Comparison of ENCODE assay signal across 25 cellular contexts in genomic region chr5:41522193-41522786, GRCh38. TPM values are rescaled to one million over a fixed set of nuclear protein-coding genes. Genes with fewer than 3 reads are reported as not detected.
A peak's percentile ranks its signal among the peaks of the same experiment; 100 is the strongest.
DNase-seq lines count a peak whose midpoint lies in the region; ATAC-seq, FAIRE-seq and TF ChIP-seq lines count a peak whose summit lies in the region.
"Had no signal": no experiment of that assay in that cellular context is flagged by ENCODE, and none has a peak within 500 bp of the region (broad histone marks: within the 10 kb centered on the region; RNA-seq: fewer than 3 reads in every experiment).

No MANE protein-coding gene starts in this region.

- H3K4me1 ChIP-seq in HepG2 (ENCODE audit: insufficient read depth, low read length) (no peaks in the 10 kb centered on the region), right lobe of liver (no peaks in the 10 kb centered on the region)
- H3K4me1 ChIP-seq: BLaER1 treated with 17β-estradiol and CSF1 and Interleukin-3, amounts not matched to agents 10 nM and 100 nM; HAP-1 had no signal

- H3K9me3 ChIP-seq in HepG2 (ENCODE audit: low read length) (no peaks in the 10 kb centered on the region), right lobe of liver (no peaks in the 10 kb centered on the region)
- H3K9me3 ChIP-seq: BE2C; BLaER1 treated with 17β-estradiol and CSF1 and Interleukin-3, amounts not matched to agents 10 nM and 100 nM; HAP-1 had no signal

- H4K20me1 ChIP-seq in HepG2 (ENCODE audit: insufficient read depth, low read length), result no peaks in the 10 kb centered on the region
- H4K20me1 ChIP-seq: BLaER1 treated with 17β-estradiol and CSF1 and Interleukin-3, amounts not matched to agents 10 nM and 100 nM had no signal

- no peak for DNase-seq in HepG2 (ENCODE audit: low spot score)
- no peak for DNase-seq in right lobe of liver
- DNase-seq in SK-MEL-5 (ENCODE audit: low read depth, low spot score), result peak; percentile 61
- peak; percentile 12 for DNase-seq in choroid plexus epithelial cell (ENCODE audit: low read depth)
- no peak for DNase-seq in GM19239 (ENCODE audit: insufficient read length, low spot score)
- DNase-seq: ACHN; AML-193; CD4-positive, alpha-beta T cell; CD8-positive, alpha-beta memory T cell; DMS 273 treated with DMSO at 0.1 percent for 48 hours; DMS79; EL; GDM1; GM23248 had no signal

- no peak overlapping the region for H3K27ac ChIP-seq in HepG2 (ENCODE audit: extremely low read length, insufficient read depth, low read length)
- H3K27ac ChIP-seq in right lobe of liver, result no peak overlapping the region
- H3K27ac ChIP-seq: 22Rv1; BLaER1 treated with 17β-estradiol and CSF1 and Interleukin-3, amounts not matched to agents 10 nM and 100 nM; GM23248 had no signal

- H2AFZ ChIP-seq in HepG2 (ENCODE audit: low read length), result no peak overlapping the region
- H2AFZ ChIP-seq: GM23248 had no signal

- H3K4me2 ChIP-seq in HepG2 (ENCODE audit: low read depth, low read length), result no peak overlapping the region
- H3K4me2 ChIP-seq: BLaER1 treated with 17β-estradiol and CSF1 and Interleukin-3, amounts not matched to agents 10 nM and 100 nM had no signal

- no peak for FAIRE-seq in HepG2 (lab: Jason Lieb, UNC)
- FAIRE-seq in GM19239 (lab: Jason Lieb, UNC), result no peak
- FAIRE-seq: A204.1, D721Med, GM12878 had no signal

- no peaks in the 10 kb centered on the region for H3K79me2 ChIP-seq in HepG2 (ENCODE audit: insufficient read depth, low read length)

- CTCF ChIA-PET in HepG2 (lab: Yijun Ruan, JAX; ENCODE audit: low intra/inter-chr PET ratio, low total read pairs), result no interaction called here

- WGBS in HepG2 (ENCODE audit: low lambda C conversion rate), result 0% methylated on average over 2 of the region's 2 CpGs
- WGBS in right lobe of liver (ENCODE audit: insufficient coverage, low coverage, low lambda C conversion rate, missing lambda C conversion rate), result 53% methylated on average over 2 of the region's 2 CpGs

- no TSS peak for BruUV-seq in HepG2 (replicated peaks; lab: Mats Ljungman, UMichigan)

- TF ChIP-seq RAD21 in HepG2 (CRISPR knock-in tag; IDR thresholded peaks at IDR 0.05), result no peak

- no peak for TF ChIP-seq CTCF in HepG2 (CRISPR knock-in tag; IDR thresholded peaks at IDR 0.05)
- TF ChIP-seq CTCF in right lobe of liver (IDR thresholded peaks at IDR 0.05), result no peak
- no peak for TF ChIP-seq CTCF in choroid plexus epithelial cell (conservative IDR thresholded peaks at IDR 0.05; ENCODE audit: low read depth, low read length)

- TF ChIP-seq EP300 in HepG2 (IDR thresholded peaks at IDR 0.05; ENCODE audit: low read depth in 2 of 2, low read length in 2 of 2) (no peak), HepG2 (CRISPR knock-in tag; IDR thresholded peaks at IDR 0.05; ENCODE audit: borderline replicate concordance) (no peak)

- TF ChIP-seq POLR2A in HepG2 (IDR thresholded peaks at IDR 0.05; ENCODE audit: insufficient read depth in 1 of 2, low read depth in 2 of 2, low read length in 2 of 2) (no peak), right lobe of liver (IDR thresholded peaks at IDR 0.05) (no peak)

- no peak overlapping the region for H3K4me3 ChIP-seq in HepG2 (replicated peaks in 1 of 3; ENCODE audit: insufficient read depth in 1 of 3, low read depth in 2 of 3, low read length in 3 of 3)
- no peak overlapping the region for H3K4me3 ChIP-seq in right lobe of liver
- no peak overlapping the region for H3K4me3 ChIP-seq in choroid plexus epithelial cell (ENCODE audit: low read depth, low read length)
- H3K4me3 ChIP-seq: BLaER1 treated with 17β-estradiol and CSF1 and Interleukin-3, amounts not matched to agents 10 nM and 100 nM; GM12878; GM23248; HAP-1 had no signal

- ATAC-seq in HepG2 (no peak), right lobe of liver (no peak), GM18858 (IDR thresholded peaks at IDR 0.05; ENCODE audit: unreplicated experiment) (no peak), GM21390 (IDR thresholded peaks at IDR 0.05; ENCODE audit: unreplicated experiment) (no peak), HG02884 (IDR thresholded peaks at IDR 0.05; ENCODE audit: unreplicated experiment) (no peak)
- ATAC-seq: GM12878 had no signal

- POLR2A ChIA-PET in HepG2 (lab: Yijun Ruan, JAX), result no interaction called here

- H3K36me3 ChIP-seq in HepG2 (replicated peaks in 1 of 2; ENCODE audit: control insufficient read depth in 1 of 2, insufficient read depth in 2 of 2, low read length in 2 of 2) (no peaks in the 10 kb centered on the region), right lobe of liver (no peaks in the 10 kb centered on the region)
- H3K36me3 ChIP-seq: BE2C; BLaER1 treated with 17β-estradiol and CSF1 and Interleukin-3, amounts not matched to agents 10 nM and 100 nM; HAP-1 had no signal

- no peaks in the 10 kb centered on the region for H3K27me3 ChIP-seq in HepG2 (ENCODE audit: control insufficient read depth in 1 of 2, insufficient read depth in 2 of 2, low read length in 2 of 2)
- no peaks in the 10 kb centered on the region for H3K27me3 ChIP-seq in right lobe of liver
- H3K27me3 ChIP-seq: BE2C; BLaER1 treated with 17β-estradiol and CSF1 and Interleukin-3, amounts not matched to agents 10 nM and 100 nM had no signal

- intact Hi-C loops in HepG2 (cut with micrococcal nuclease; ENCODE audit: unreplicated experiment), result loop anchor here (5.0 kb wide), 2 partner anchors 120 to 620 kb away; no protein-coding TSS in a partner anchor
- intact Hi-C loops in right lobe of liver (cut with DNase I), result no loop called here

- H3K9ac ChIP-seq in HepG2 (ENCODE audit: insufficient read depth, low read depth, low read length), result no peak overlapping the region
- H3K9ac ChIP-seq: BLaER1 treated with 17β-estradiol and CSF1 and Interleukin-3, amounts not matched to agents 10 nM and 100 nM; GM23248 had no signal

- in situ Hi-C loops in HepG2 (cut with HindIII; ENCODE audit: extremely low pct_ligation_motif_present, low pct_unique_long_range_greater_than_20kb), result no loop called here
- in situ Hi-C loops in SK-MEL-5 (cut with HindIII; ENCODE audit: low pct_unique_long_range_greater_than_20kb, low sequenced_read_pairs), result no loop called here

TF ChIP-seq in HepG2, 621 proteins besides CTCF, POLR2A, EP300 and RAD21:
- TF ChIP-seq CEBPB (IDR thresholded peaks at IDR 0.05; ENCODE audit: borderline replicate concordance, low read depth, low read length) (peak; percentile 37; the same call in 1 of the 2 replicates), ZNF672 (CRISPR knock-in tag; IDR thresholded peaks at IDR 0.05) (no peak), ZBTB8A (CRISPR knock-in tag; IDR thresholded peaks at IDR 0.05; ENCODE audit: borderline replicate concordance, low read depth) (no peak), MTF1 (CRISPR knock-in tag; IDR thresholded peaks at IDR 0.05) (no peak), CHD2 (IDR thresholded peaks at IDR 0.05; ENCODE audit: low read depth, low read length) (no peak), CEBPG (CRISPR knock-in tag; IDR thresholded peaks at IDR 0.05) (no peak), CREM (IDR thresholded peaks at IDR 0.05) (no peak), CREM (CRISPR knock-in tag; IDR thresholded peaks at IDR 0.05) (no peak)

RNA-seq across cellular contexts. Expression of gene PLCXD3, which starts 11.9 kb away (rescaled TPM):
- total RNA-seq in HepG2 (2016; rRNA removed; fragmentation: Illumina TruSeq; extraction: Trizol), result 0.03 TPM in 1 of 2 replicates, not detected in the other
- total RNA-seq in HepG2 (2016; cell fraction: cytosol; rRNA removed; fragmentation: Illumina TruSeq; extraction: Trizol; ENCODE audit: low read depth), result not detected in 2 replicates
- total RNA-seq in HepG2 (2016; cell fraction: insoluble cytoplasmic fraction; rRNA removed; fragmentation: Illumina TruSeq; extraction: Trizol), result 0.03 TPM in 1 of 2 replicates, not detected in the other
- total RNA-seq in HepG2 (2016; cell fraction: membrane; rRNA removed; fragmentation: Illumina TruSeq; extraction: Trizol), result not detected in 2 replicates
- 0.06 TPM in 2 replicates for total RNA-seq in HepG2 (2016; cell fraction: nucleus; rRNA removed; fragmentation: Illumina TruSeq; extraction: Trizol)
- 0.03 TPM in 1 of 2 replicates, not detected in the other for polyA plus RNA-seq in HepG2 (2011; rRNA removed)
- not detected in 2 replicates for polyA plus RNA-seq in HepG2 (2011; cell fraction: cytosol; rRNA removed)
- 0.02 TPM in 1 of 2 replicates, not detected in the other for polyA plus RNA-seq in HepG2 (2011; cell fraction: nucleus; rRNA removed)
- polyA plus RNA-seq in HepG2 (2012), result not detected in 2 replicates
- not detected in 2 replicates for polyA plus RNA-seq in HepG2 (2016; cell fraction: cytosol; fragmentation: Illumina TruSeq; extraction: Trizol; ENCODE audit: low read depth)
- polyA plus RNA-seq in HepG2 (2016; cell fraction: insoluble cytoplasmic fraction; fragmentation: Illumina TruSeq; extraction: Trizol; ENCODE audit: low read depth), result 0.03 TPM in 1 of 2 replicates, not detected in the other
- not detected in 2 replicates for polyA plus RNA-seq in HepG2 (2016; cell fraction: membrane; fragmentation: Illumina TruSeq; extraction: Trizol; ENCODE audit: low read depth)
- polyA plus RNA-seq in HepG2 (2016; cell fraction: nucleus; fragmentation: Illumina TruSeq; extraction: Trizol; ENCODE audit: insufficient read depth, low read depth), result 0.05 TPM in 1 of 2 replicates, not detected in the other
- 0.02 TPM in 1 of 2 replicates, not detected in the other for polyA minus RNA-seq in HepG2 (2011; rRNA and poly(A)+ RNA removed; ENCODE audit: low replicate concordance)
- not detected in 2 replicates for polyA minus RNA-seq in HepG2 (2011; cell fraction: cytosol; rRNA and poly(A)+ RNA removed)
- 0.12 TPM in 1 of 2 replicates, not detected in the other for polyA minus RNA-seq in HepG2 (2011; cell fraction: nucleus; rRNA and poly(A)+ RNA removed)
- total RNA-seq in right lobe of liver, result 1 to 10 TPM in 4 of 6 experiments, under 1 TPM in 2; 0.27 to 3.5 (median 1.1) TPM
- 0.05 and 0.16 TPM in 2 replicates for total RNA-seq in SK-MEL-5 (2014; rRNA removed; shearing (Covaris generic))
- polyA plus RNA-seq in SK-MEL-5 (2015; cell fraction: cytosol; rRNA removed), result 0.01 and 0.28 TPM in 2 replicates
- polyA plus RNA-seq in SK-MEL-5 (2015; cell fraction: nucleus; rRNA removed), result 0.09 and 0.30 TPM in 2 replicates
- total RNA-seq: CD4-positive, alpha-beta T cell; CD8-positive, alpha-beta memory T cell; GM12878 had no signal
- polyA plus RNA-seq: CD14-positive monocyte; CD8-positive, alpha-beta memory T cell; GM12878 had no signal

Comparison
In these comparisons a context has a peak if more than half of its experiments do, and no peak if none do; other contexts are left out.
1. DNase-seq: peak in SK-MEL-5 (single experiment) and choroid plexus epithelial cell (single experiment); none in HepG2 (single experiment), right lobe of liver (0 of 3) and GM19239 (single experiment).